19 cellular contexts compared by ENCODE assay signal in the genomic region with DNA sequence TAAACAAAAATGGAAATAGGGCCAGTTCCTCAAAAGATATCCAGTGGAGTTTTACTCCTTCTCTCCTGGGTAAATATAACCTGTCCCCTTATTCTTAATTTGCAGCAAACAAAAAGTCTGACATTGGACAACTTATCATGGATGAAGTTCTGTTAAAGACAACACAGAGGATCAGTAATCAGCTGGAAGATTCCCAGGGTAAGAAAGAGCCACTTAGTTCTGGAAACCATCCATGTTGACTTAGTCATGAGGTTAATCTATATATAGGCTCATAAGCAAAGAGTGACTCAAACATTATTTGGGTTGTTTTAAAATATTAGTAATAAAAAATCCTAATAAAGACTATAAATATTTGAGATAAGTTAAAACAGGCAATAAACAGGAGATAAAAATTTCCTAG. TPM values are rescaled to one million over a fixed set of nuclear protein-coding genes. Genes with fewer than 3 reads are reported as not detected.
DNase-seq lines count a peak whose midpoint lies in the region; ATAC-seq, FAIRE-seq and TF ChIP-seq lines count a peak whose summit lies in the region.
"Had no signal": no experiment of that assay in that cellular context is flagged by ENCODE, and none has a peak within 500 bp of the region (broad histone marks: within the 10 kb centered on the region; RNA-seq: fewer than 3 reads in every experiment).

No MANE protein-coding gene starts in this region.

- DNase-seq in AG10803 (ENCODE audit: low read depth) (peak; percentile 62), OCI-LY7 (ENCODE audit: low spot score) (no peak), epithelial cell of prostate (ENCODE audit: low read depth, low spot score) (peak; percentile 14), pancreas (no peak), caudate nucleus (lab: John Stamatoyannopoulos, UW) (no peak), type B pancreatic cell (ENCODE audit: extremely low spot score, unreplicated experiment) (no peak)
- DNase-seq: activated CD8-positive, alpha-beta memory T cell treated with anti-CD3 and anti-CD28 coated beads, Interleukin-2, amount 10 ng/mL, durations not matched to agents 7 days and 5 days; CD4-positive, alpha-beta memory T cell; effector CD4-positive, alpha-beta T cell; NCI-H187; ovary; stimulated activated CD4-positive, alpha-beta T cell treated with anti-CD3 and anti-CD28 coated beads, Interleukin-2, amount 100 ng/mL, for 48 hours; stimulated activated naive B cell treated with anti-CD40 and anti-IgM and Interleukin-4, amounts not matched to agents 10 μg/mL and 1 μg/mL and 100 μg/mL, for 72 hours had no signal

- H3K9me3 Mint-ChIP-seq in type B pancreatic cell: no peaks in the 10 kb centered on the region
- H3K9me3 Mint-ChIP-seq: activated naive CD4-positive, alpha-beta T cell treated with anti-CD3 and anti-CD28 coated beads, Interleukin-2, amount 50 U/mL, for 24 hours; CD4-positive, alpha-beta memory T cell; stimulated activated naive B cell treated with anti-CD40 and anti-IgM and Interleukin-4, amounts not matched to agents 10 μg/mL and 1 μg/mL and 100 μg/mL, for 72 hours had no signal

- H3K27me3 Mint-ChIP-seq in type B pancreatic cell: no peaks in the 10 kb centered on the region
- H3K27me3 Mint-ChIP-seq: activated CD8-positive, alpha-beta memory T cell treated with anti-CD3 and anti-CD28 coated beads, Interleukin-2, amount 10 ng/mL, durations not matched to agents 7 days and 5 days; activated naive CD4-positive, alpha-beta T cell treated with anti-CD3 and anti-CD28 coated beads, Interleukin-2, amount 50 U/mL, for 24 hours; CD4-positive, alpha-beta memory T cell; stimulated activated naive B cell treated with anti-CD40 and anti-IgM and Interleukin-4, amounts not matched to agents 10 μg/mL and 1 μg/mL and 100 μg/mL, for 72 hours had no signal

- H3K4me2 ChIP-seq in OCI-LY7 (ENCODE audit: low read length): no peak overlapping the region
- H3K4me2 ChIP-seq: hepatocyte had no signal

- CTCF ChIA-PET in OCI-LY7 (lab: Charles Lee; ENCODE audit: unreplicated experiment): no interaction called here

- H3K27ac ChIP-seq in OCI-LY7 (ENCODE audit: low read depth, low read length, poor library complexity, severe bottlenecking): no peak overlapping the region
- no peak overlapping the region for H3K27ac ChIP-seq in epithelial cell of prostate
- no peak overlapping the region for H3K27ac ChIP-seq in pancreas
- no peak overlapping the region for H3K27ac ChIP-seq in caudate nucleus (ENCODE audit: low read depth, low read length)
- H3K27ac ChIP-seq: hepatocyte, ovary, SJSA1, VCaP had no signal

- TSS peak; percentile 35 for BruUV-seq in OCI-LY7 (replicated peaks; lab: Mats Ljungman, UMichigan)

- intact Hi-C loops in OCI-LY7 (cut with micrococcal nuclease; ENCODE audit: unreplicated experiment) (no loop called here), pancreas (cut with DNase I) (no loop called here)

- no peak overlapping the region for H2AFZ ChIP-seq in OCI-LY7 (ENCODE audit: low read length)
- H2AFZ ChIP-seq: hepatocyte had no signal

- POLR2A ChIA-PET in OCI-LY7 (lab: Charles Lee): interaction anchor here (0.6 kb wide), 1 partner anchor 507 kb away, joined by 3 read pairs; no protein-coding TSS in a partner anchor

- H3K27me3 ChIP-seq in pancreas: no peaks in the 10 kb centered on the region
- H3K27me3 ChIP-seq: hepatocyte, ovary, SJSA1 had no signal

- ATAC-seq in pancreas (peak in 3 of 4 donors; percentile 42 to 68 (median 64)), HG03097 (IDR thresholded peaks at IDR 0.05; ENCODE audit: low FRiP score, unreplicated experiment) (no peak), HG02973 (IDR thresholded peaks at IDR 0.05; ENCODE audit: unreplicated experiment) (no peak)
- ATAC-seq: activated CD8-positive, alpha-beta memory T cell treated with anti-CD3 and anti-CD28 coated beads, Interleukin-2, amount 10 ng/mL, durations not matched to agents 7 days and 5 days; stimulated activated naive B cell treated with anti-CD40 and anti-IgM and Interleukin-4, amounts not matched to agents 10 μg/mL and 1 μg/mL and 100 μg/mL, for 72 hours had no signal

- H3K36me3 ChIP-seq in OCI-LY7 (ENCODE audit: insufficient read depth, low read length): peaks cover 49% of the 10 kb centered on the region
- H3K36me3 ChIP-seq in pancreas: no peaks in the 10 kb centered on the region
- H3K36me3 ChIP-seq: ovary had no signal

- H3K9me3 ChIP-seq in OCI-LY7 (ENCODE audit: low read length): no peaks in the 10 kb centered on the region
- H3K9me3 ChIP-seq in pancreas: no peaks in the 10 kb centered on the region
- H3K9me3 ChIP-seq: ovary, SJSA1 had no signal

- H3K4me3 ChIP-seq in AG10803 (ENCODE audit: low read length) (no peak overlapping the region), OCI-LY7 (ENCODE audit: low read depth, low read length, poor library complexity, severe bottlenecking) (no peak overlapping the region), pancreas (no peak overlapping the region)
- H3K4me3 ChIP-seq: hepatocyte, ovary, SJSA1 had no signal

- H3K4me1 Mint-ChIP-seq in type B pancreatic cell (ENCODE audit: unreplicated experiment): peaks cover 5% of the 10 kb centered on the region
- H3K4me1 Mint-ChIP-seq: activated CD8-positive, alpha-beta memory T cell treated with anti-CD3 and anti-CD28 coated beads, Interleukin-2, amount 10 ng/mL, durations not matched to agents 7 days and 5 days; activated naive CD4-positive, alpha-beta T cell treated with anti-CD3 and anti-CD28 coated beads, Interleukin-2, amount 50 U/mL, for 24 hours; stimulated activated naive B cell treated with anti-CD40 and anti-IgM and Interleukin-4, amounts not matched to agents 10 μg/mL and 1 μg/mL and 100 μg/mL, for 72 hours had no signal

- no peak overlapping the region for H3K4me3 Mint-ChIP-seq in type B pancreatic cell
- H3K4me3 Mint-ChIP-seq: activated CD8-positive, alpha-beta memory T cell treated with anti-CD3 and anti-CD28 coated beads, Interleukin-2, amount 10 ng/mL, durations not matched to agents 7 days and 5 days; activated naive CD4-positive, alpha-beta T cell treated with anti-CD3 and anti-CD28 coated beads, Interleukin-2, amount 50 U/mL, for 24 hours; CD4-positive, alpha-beta memory T cell; stimulated activated naive B cell treated with anti-CD40 and anti-IgM and Interleukin-4, amounts not matched to agents 10 μg/mL and 1 μg/mL and 100 μg/mL, for 72 hours had no signal

- FAIRE-seq in pancreas (lab: Jason Lieb, UNC): no peak

- no peak overlapping the region for H3K27ac Mint-ChIP-seq in type B pancreatic cell
- H3K27ac Mint-ChIP-seq: activated CD8-positive, alpha-beta memory T cell treated with anti-CD3 and anti-CD28 coated beads, Interleukin-2, amount 10 ng/mL, durations not matched to agents 7 days and 5 days; activated naive CD4-positive, alpha-beta T cell treated with anti-CD3 and anti-CD28 coated beads, Interleukin-2, amount 50 U/mL, for 24 hours; CD4-positive, alpha-beta memory T cell; stimulated activated naive B cell treated with anti-CD40 and anti-IgM and Interleukin-4, amounts not matched to agents 10 μg/mL and 1 μg/mL and 100 μg/mL, for 72 hours had no signal

- no peak for TF ChIP-seq CTCF in AG10803 (conservative IDR thresholded peaks at IDR 0.05; ENCODE audit: low read length)
- no peak for TF ChIP-seq CTCF in OCI-LY7 (conservative IDR thresholded peaks at IDR 0.05; ENCODE audit: low read length)
- no peak for TF ChIP-seq CTCF in pancreas (IDR thresholded peaks at IDR 0.05)
- TF ChIP-seq CTCF in type B pancreatic cell (conservative IDR thresholded peaks at IDR 0.05): no peak

- peaks cover 26% of the 10 kb centered on the region for H3K36me3 Mint-ChIP-seq in type B pancreatic cell

- H3K79me2 ChIP-seq in OCI-LY7 (ENCODE audit: insufficient read depth, low read depth, low read length): no peaks in the 10 kb centered on the region
- H3K79me2 ChIP-seq: hepatocyte had no signal

- no peaks in the 10 kb centered on the region for H3K4me1 ChIP-seq in OCI-LY7 (ENCODE audit: insufficient read depth, low read length, poor library complexity, severe bottlenecking)
- peaks cover 9 to 15% (median 14%) of the 10 kb centered on the region in 3 donors for H3K4me1 ChIP-seq in pancreas
- H3K4me1 ChIP-seq: SJSA1 had no signal

- H4K20me1 ChIP-seq in OCI-LY7 (ENCODE audit: insufficient read depth, low read length): no peaks in the 10 kb centered on the region

- no peaks in the 10 kb centered on the region for H3K9me2 ChIP-seq in OCI-LY7 (ENCODE audit: insufficient read depth, low read length)

RNA-seq across cellular contexts. Expression of gene EBPL, which starts 40.5 kb away (rescaled TPM):
- 29.9 and 47.3 TPM in 2 replicates for total RNA-seq in OCI-LY7 (2014; rRNA removed; shearing (Covaris generic))
- total RNA-seq in OCI-LY7 (2022) (38.8 and 42.4 TPM in 2 replicates), pancreas (10 to 100 TPM; 23.8 to 44.0 (median 34.0) TPM), type B pancreatic cell (ENCODE audit: low replicate concordance) (32.2 and 56.5 TPM in 2 replicates)
- polyA plus RNA-seq in pancreas: 10 to 100 TPM; 44.4 to 46.4 TPM

Comparison
In these comparisons a context has a peak if more than half of its experiments do, and no peak if none do; other contexts are left out.
1. DNase-seq: peak in AG10803 (single experiment) and epithelial cell of prostate (single experiment); none in OCI-LY7 (single experiment), pancreas (0 of 6), caudate nucleus (0 of 61) and type B pancreatic cell (single experiment).
2. ATAC-seq: peak in pancreas (3 of 4); none in HG03097 (single experiment) and HG02973 (single experiment).